In genomic region chr15:79978260-79978659, GRCh38 we compare ENCODE assay signal across 11 cellular contexts.
DNase-seq lines count a peak whose midpoint lies in the region; TF ChIP-seq lines count a peak whose summit lies in the region.
"Had no signal": no experiment of that assay in that cellular context is flagged by ENCODE, and none has a peak within 500 bp of the region (broad histone marks: within the 10 kb centered on the region; RNA-seq: fewer than 3 reads in every experiment).

No MANE protein-coding gene starts in this region.

- H3K4me3 ChIP-seq in GM12864 (ENCODE audit: low read depth, low read length) (peak overlapping the region; percentile 32; the same call in 1 of the 2 replicates), HL-60 (replicated peaks; ENCODE audit: insufficient read depth, low read length) (no peak overlapping the region)

- DNase-seq in GM12864 (ENCODE audit: low read depth): no peak
- no peak for DNase-seq in HL-60 (ENCODE audit: low read depth in 1 of 2, low spot score in 1 of 2)
- peak; percentile 9 for DNase-seq in retina
- DNase-seq in NCI-H524 treated with DMSO at 0.1 percent for 48 hours (lab: John Stamatoyannopoulos, UW): no peak
- DNase-seq in DMS153 (lab: John Stamatoyannopoulos, UW): no peak
- no peak for DNase-seq in NCI-H1048 (lab: John Stamatoyannopoulos, UW)
- DNase-seq in NCI-H446 (lab: John Stamatoyannopoulos, UW): no peak
- DNase-seq: NCI-H187 treated with DMSO at 0.1 percent for 48 hours had no signal

- TF ChIP-seq CTCF in GM12864 (IDR thresholded peaks at IDR 0.05; ENCODE audit: low read depth, low read length, missing control alignments) (no peak), HL-60 (IDR thresholded peaks at IDR 0.05; ENCODE audit: insufficient read depth, low read length) (no peak)

- H3K27me3 ChIP-seq in HL-60 (ENCODE audit: insufficient read depth, poor library complexity, severe bottlenecking): no peaks in the 10 kb centered on the region

- H3K27ac ChIP-seq in HL-60 (replicated peaks): peak overlapping the region; percentile 91
- peak overlapping the region; percentile 58 for H3K27ac ChIP-seq in cingulate gyrus (ENCODE audit: low read depth, low read length)
- H3K27ac ChIP-seq: RWPE1, VCaP had no signal
